15 cellular contexts compared by ENCODE assay signal in genomic region chr22:47718337-47718736, GRCh38.
DNase-seq lines count a peak whose midpoint lies in the region; ATAC-seq, FAIRE-seq and TF ChIP-seq lines count a peak whose summit lies in the region.
"Had no signal": no experiment of that assay in that cellular context is flagged by ENCODE, and none has a peak within 500 bp of the region (broad histone marks: within the 10 kb centered on the region; RNA-seq: fewer than 3 reads in every experiment).

No MANE protein-coding gene starts in this region.

- no peaks in the 10 kb centered on the region for H3K4me1 ChIP-seq in HEK293 (ENCODE audit: control insufficient read depth, insufficient read depth, low read length)
- peaks cover 0 to 7% (median 2%) of the 10 kb centered on the region in 4 experiments; a peak in 2 of 7 replicates for H3K4me1 ChIP-seq in H1 (replicated peaks in 1 of 4; ENCODE audit: control insufficient read depth in 3 of 4, insufficient read depth in 4 of 4, low read length in 3 of 4)

- H3K79me2 ChIP-seq in H1 (ENCODE audit: control insufficient read depth in 1 of 2, insufficient read depth in 2 of 2, low read length in 2 of 2) = no peaks in the 10 kb centered on the region

- H3K27me3 Mint-ChIP-seq in neural crest cell (ENCODE audit: low read depth) = peaks cover 6% of the 10 kb centered on the region
- H3K27me3 Mint-ChIP-seq in stimulated activated memory B cell treated with anti-CD40 and anti-IgM and Interleukin-4, amounts not matched to agents 10 μg/mL and 1 μg/mL and 100 μg/mL, for 72 hours = peaks cover 22% of the 10 kb centered on the region

- H2BK20ac ChIP-seq in H1 (ENCODE audit: low read length) = no peak overlapping the region

- DNase-seq in H1 (ENCODE audit: low read depth in 1 of 2, low spot score in 2 of 2) = no peak
- DNase-seq in neural crest cell (ENCODE audit: low read depth, low spot score) = no peak
- no peak for DNase-seq in NCI-H187 treated with DMSO at 0.1 percent for 48 hours (lab: John Stamatoyannopoulos, UW)
- DNase-seq: Calu3; CD4-positive, alpha-beta memory T cell; COR-L47; DMS53; DMS79 treated with DMSO at 0.1 percent for 48 hours; GF-D8; GOT3; HCEC 1CT had no signal

- H3K9me3 Mint-ChIP-seq in neural crest cell = peaks cover 4% of the 10 kb centered on the region
- no peaks in the 10 kb centered on the region for H3K9me3 Mint-ChIP-seq in stimulated activated memory B cell treated with anti-CD40 and anti-IgM and Interleukin-4, amounts not matched to agents 10 μg/mL and 1 μg/mL and 100 μg/mL, for 72 hours

- H2AFZ ChIP-seq in H1 (ENCODE audit: low read length) = peak overlapping the region; percentile 58

- H3K27ac ChIP-seq in HEK293 (ENCODE audit: extremely low read depth, low read depth, low read length) = no peak overlapping the region
- H3K27ac ChIP-seq in H1 (ENCODE audit: low read depth, low read length) = no peak overlapping the region

- POLR2A ChIA-PET in HEK293 (lab: Yijun Ruan, JAX) = no interaction called here
- POLR2A ChIA-PET in H1 (lab: Charles Lee; ENCODE audit: partially characterized antibody) = no interaction called here

- no peak overlapping the region for H4K8ac ChIP-seq in H1 (ENCODE audit: extremely low read depth, insufficient read depth, low read length)

- H3K36me3 ChIP-seq in HEK293 (ENCODE audit: control insufficient read depth in 2 of 2, insufficient read depth in 1 of 2, low read length in 2 of 2) (no peaks in the 10 kb centered on the region), H1 (ENCODE audit: control insufficient read depth in 2 of 4, insufficient read depth in 4 of 4, low read length in 3 of 4) (no peaks in the 10 kb centered on the region)

- no peak overlapping the region for H2BK12ac ChIP-seq in H1 (ENCODE audit: low read depth, low read length)

- H2BK15ac ChIP-seq in H1 (ENCODE audit: low read length) = no peak overlapping the region

- no peaks in the 10 kb centered on the region for H3K9me3 ChIP-seq in HEK293 (ENCODE audit: control insufficient read depth, insufficient read depth, low read depth, low read length)
- H3K9me3 ChIP-seq in H1 (ENCODE audit: insufficient read depth in 2 of 2, low read depth in 1 of 2, low read length in 1 of 2) = no peaks in the 10 kb centered on the region

- no peaks in the 10 kb centered on the region for H3K4me1 Mint-ChIP-seq in neural crest cell
- H3K4me1 Mint-ChIP-seq in stimulated activated memory B cell treated with anti-CD40 and anti-IgM and Interleukin-4, amounts not matched to agents 10 μg/mL and 1 μg/mL and 100 μg/mL, for 72 hours = no peaks in the 10 kb centered on the region
- H3K4me1 Mint-ChIP-seq: CD4-positive, alpha-beta memory T cell had no signal

- TF ChIP-seq EP300 in H1 (IDR thresholded peaks at IDR 0.05; ENCODE audit: borderline replicate concordance in 1 of 2, low read depth in 2 of 2, low read length in 2 of 2) = no peak

- H3K4me3 ChIP-seq in HEK293 (ENCODE audit: low read depth, low read length) (no peak overlapping the region), H1 (ENCODE audit: extremely low read depth in 1 of 4, insufficient read depth in 2 of 4, low read depth in 3 of 4, low read length in 4 of 4) (no peak overlapping the region)

- no peaks in the 10 kb centered on the region for H3K79me1 ChIP-seq in H1 (ENCODE audit: low read depth, low read length)

- TF ChIP-seq RAD21 in H1 (IDR thresholded peaks at IDR 0.05 in 1 of 2, conservative IDR thresholded peaks at IDR 0.05 in 1 of 2; ENCODE audit: low read depth in 2 of 2, low read length in 2 of 2) = no peak

- H2AK5ac ChIP-seq in H1 (ENCODE audit: low read depth, low read length) = no peak overlapping the region

- TF ChIP-seq CTCF in HEK293 (tag by site-specific recombination; IDR thresholded peaks at IDR 0.05) (no peak), H1 (IDR thresholded peaks at IDR 0.05; ENCODE audit: control extremely low read depth in 1 of 3, insufficient read depth in 1 of 3, low read depth in 1 of 3, low read length in 3 of 3) (no peak), neural crest cell (conservative IDR thresholded peaks at IDR 0.05) (no peak)

- H3K18ac ChIP-seq in H1 (ENCODE audit: extremely low read depth, low read length) = no peak overlapping the region

- no peak overlapping the region for H4K91ac ChIP-seq in H1 (replicated peaks; ENCODE audit: insufficient read length, low read length)

- WGBS in H1 (ENCODE audit: extremely low coverage in 1 of 2, insufficient coverage in 1 of 2, insufficient read length in 1 of 2, insufficient replicate concordance in 2 of 2, low coverage in 1 of 2, low lambda C conversion rate in 2 of 2, missing lambda C conversion rate in 1 of 2), 2 experiments = 87% methylated on average over 3 of the region's 3 CpGs; no CpG with 5 or more reads in 1 of the 2 experiments

- ATAC-seq in GM18502 (IDR thresholded peaks at IDR 0.05; ENCODE audit: poor library complexity, unreplicated experiment) = no peak
- ATAC-seq in stimulated activated memory B cell treated with anti-CD40 and anti-IgM and Interleukin-4, amounts not matched to agents 10 μg/mL and 1 μg/mL and 100 μg/mL, for 72 hours = no peak

- CTCF ChIA-PET in HEK293 (lab: Yijun Ruan, JAX) = no interaction called here
- CTCF ChIA-PET in H1 (lab: Charles Lee; ENCODE audit: partially characterized antibody) = no interaction called here

- no peaks in the 10 kb centered on the region for H3K23me2 ChIP-seq in H1 (ENCODE audit: low read depth, low read length)

- H2BK120ac ChIP-seq in H1 (replicated peaks; ENCODE audit: low read depth, low read length) = no peak overlapping the region

- H2BK5ac ChIP-seq in H1 (ENCODE audit: low read depth, low read length) = no peak overlapping the region

- peak overlapping the region; percentile 31 for H3K27ac Mint-ChIP-seq in neural crest cell (ENCODE audit: unreplicated experiment)
- H3K27ac Mint-ChIP-seq in stimulated activated memory B cell treated with anti-CD40 and anti-IgM and Interleukin-4, amounts not matched to agents 10 μg/mL and 1 μg/mL and 100 μg/mL, for 72 hours = no peak overlapping the region
- H3K27ac Mint-ChIP-seq: CD4-positive, alpha-beta memory T cell had no signal

- no peak for TF ChIP-seq POLR2A in H1 (IDR thresholded peaks at IDR 0.05; ENCODE audit: control extremely low read depth in 1 of 2, low read depth in 2 of 2, low read length in 2 of 2)

- no peak for FAIRE-seq in H1 (lab: Jason Lieb, UNC)
- FAIRE-seq: GM12891 had no signal

- no peak overlapping the region for H3K23ac ChIP-seq in H1 (ENCODE audit: insufficient read length)

- H3K4me2 ChIP-seq in H1 (ENCODE audit: insufficient read depth in 1 of 2, low read depth in 2 of 2, low read length in 2 of 2) = no peak overlapping the region

- no peaks in the 10 kb centered on the region for H3K36me3 Mint-ChIP-seq in neural crest cell (ENCODE audit: low read depth)
- no peaks in the 10 kb centered on the region for H3K36me3 Mint-ChIP-seq in stimulated activated memory B cell treated with anti-CD40 and anti-IgM and Interleukin-4, amounts not matched to agents 10 μg/mL and 1 μg/mL and 100 μg/mL, for 72 hours
- H3K36me3 Mint-ChIP-seq: CD4-positive, alpha-beta memory T cell had no signal

- no peaks in the 10 kb centered on the region for H4K20me1 ChIP-seq in H1 (replicated peaks in 1 of 2; ENCODE audit: control insufficient read depth in 1 of 2, insufficient read depth in 2 of 2, low read length in 2 of 2)

- no peak overlapping the region for H3K9ac ChIP-seq in H1 (replicated peaks in 1 of 4; ENCODE audit: extremely low read depth in 1 of 4, low read depth in 3 of 4, low read length in 3 of 4)

- H3K14ac ChIP-seq in H1 (ENCODE audit: insufficient read length) = no peak overlapping the region

- no peak overlapping the region for H3K4ac ChIP-seq in H1 (replicated peaks; ENCODE audit: insufficient read length, low read depth, low read length)

- H3K56ac ChIP-seq in H1 (replicated peaks; ENCODE audit: insufficient read length, low read depth, low read length) = no peak overlapping the region

- no peak overlapping the region for H4K5ac ChIP-seq in H1 (ENCODE audit: insufficient read length, low read depth, low read length)

- no peaks in the 10 kb centered on the region for H3K27me3 ChIP-seq in H1 (replicated peaks in 1 of 4; ENCODE audit: control insufficient read depth in 3 of 4, extremely low read depth in 1 of 4, insufficient read depth in 3 of 4, low read length in 3 of 4)

- H3K4me3 Mint-ChIP-seq in neural crest cell = no peak overlapping the region
- H3K4me3 Mint-ChIP-seq in stimulated activated memory B cell treated with anti-CD40 and anti-IgM and Interleukin-4, amounts not matched to agents 10 μg/mL and 1 μg/mL and 100 μg/mL, for 72 hours = no peak overlapping the region
- H3K4me3 Mint-ChIP-seq: CD4-positive, alpha-beta memory T cell had no signal

TF ChIP-seq in HEK293, 187 proteins besides CTCF, POLR2A, EP300 and RAD21:
- TF ChIP-seq ZFP3 (tag by site-specific recombination; IDR thresholded peaks at IDR 0.05; ENCODE audit: low read depth) (0 out of 2 replicates have a peak, but pooled peaks have one; percentile 28), SP7 (tag by site-specific recombination; IDR thresholded peaks at IDR 0.05) (no peak), ZNF837 (tag by site-specific recombination; IDR thresholded peaks at IDR 0.05) (no peak)

TF ChIP-seq in H1, 55 proteins besides CTCF, POLR2A, EP300 and RAD21:
- TF ChIP-seq CBX8 (IDR thresholded peaks at IDR 0.05; ENCODE audit: borderline replicate concordance, low read depth, low read length) = no peak
- no peak for TF ChIP-seq RBBP5 (IDR thresholded peaks at IDR 0.05; ENCODE audit: borderline replicate concordance, low read depth, low read length)
- TF ChIP-seq SIRT6 (IDR thresholded peaks at IDR 0.05; ENCODE audit: low read length) = no peak
- TF ChIP-seq BACH1 (IDR thresholded peaks at IDR 0.05; ENCODE audit: low read length) = no peak
- TF ChIP-seq HDAC2 (IDR thresholded peaks at IDR 0.05; ENCODE audit: borderline replicate concordance in 1 of 2, low read depth in 2 of 2, low read length in 2 of 2) = no peak
- no peak for TF ChIP-seq GTF2F1 (IDR thresholded peaks at IDR 0.05; ENCODE audit: borderline replicate concordance, low read depth, low read length)
- TF ChIP-seq RNF2 (IDR thresholded peaks at IDR 0.05; ENCODE audit: borderline replicate concordance, low read depth, low read length, missing control alignments, poor library complexity, severe bottlenecking) = no peak
- no peak for TF ChIP-seq E2F6 (IDR thresholded peaks at IDR 0.05)
- no peak for TF ChIP-seq RXRA (IDR thresholded peaks at IDR 0.05; ENCODE audit: insufficient read depth, low read depth, low read length)
- TF ChIP-seq CREB1 (IDR thresholded peaks at IDR 0.05) = no peak
